27 cellular contexts compared by ENCODE assay signal in genomic region chr3:158700559-158700958, GRCh38. TPM values are rescaled to one million over a fixed set of nuclear protein-coding genes. Genes with fewer than 3 reads are reported as not detected.
DNase-seq lines count a peak whose midpoint lies in the region; ATAC-seq lines count a peak whose summit lies in the region.
"Had no signal": no experiment of that assay in that cellular context is flagged by ENCODE, and none has a peak within 500 bp of the region (broad histone marks: within the 10 kb centered on the region; RNA-seq: fewer than 3 reads in every experiment).

No MANE protein-coding gene starts in this region.

- peaks cover 40% of the 10 kb centered on the region for H3K4me1 ChIP-seq in ACC112 (ENCODE audit: control insufficient read depth, insufficient read depth, low read length, unreplicated experiment)
- no peaks in the 10 kb centered on the region for H3K4me1 ChIP-seq in effector memory CD4-positive, alpha-beta T cell (ENCODE audit: control insufficient read depth, insufficient read depth, low read length, poor library complexity, severe bottlenecking)
- H3K4me1 ChIP-seq: body of pancreas had no signal

- H3K4me3 Mint-ChIP-seq in activated T-helper 17 cell treated with anti-CD3 and anti-CD28 coated beads, Interleukin-2, amount 50 U/mL, for 72 hours = no peak overlapping the region
- H3K4me3 Mint-ChIP-seq: activated CD4-positive, alpha-beta T cell treated with anti-CD3 and anti-CD28 coated beads, Interleukin-2, amount 10 ng/mL, durations not matched to agents 7 days and 5 days; activated naive CD8-positive, alpha-beta T cell treated with anti-CD3 and anti-CD28 coated beads, Interleukin-2, amount 10 ng/mL, durations not matched to agents 7 days and 5 days; CD14-positive monocyte; endodermal cell; natural killer cell had no signal

- H3K4me3 ChIP-seq in ACC112 (ENCODE audit: low read depth, low read length) = no peak overlapping the region
- H3K4me3 ChIP-seq in effector memory CD4-positive, alpha-beta T cell (ENCODE audit: insufficient read depth, low read depth, low read length, poor library complexity, severe bottlenecking) = no peak overlapping the region
- H3K4me3 ChIP-seq: body of pancreas, ovary had no signal

- no peaks in the 10 kb centered on the region for H3K9me3 Mint-ChIP-seq in activated T-helper 17 cell treated with anti-CD3 and anti-CD28 coated beads, Interleukin-2, amount 50 U/mL, for 72 hours
- H3K9me3 Mint-ChIP-seq: activated CD4-positive, alpha-beta T cell treated with anti-CD3 and anti-CD28 coated beads, Interleukin-2, amount 10 ng/mL, durations not matched to agents 7 days and 5 days; activated naive CD8-positive, alpha-beta T cell treated with anti-CD3 and anti-CD28 coated beads, Interleukin-2, amount 10 ng/mL, durations not matched to agents 7 days and 5 days; activated T-helper 2 cell treated with anti-CD3 and anti-CD28 coated beads, Interferon-gamma antibody, Interleukin-2, Interleukin-4, amounts not matched to agents 10 μg/mL and 5 μg/mL and 100 μg/mL, durations not matched to agents 14 hours and 24 hours and 36 hours; CD14-positive monocyte; endodermal cell; natural killer cell had no signal

- H3K36me3 Mint-ChIP-seq in activated T-helper 17 cell treated with anti-CD3 and anti-CD28 coated beads, Interleukin-2, amount 50 U/mL, for 72 hours (ENCODE audit: low read depth) = peaks cover 58% of the 10 kb centered on the region
- H3K36me3 Mint-ChIP-seq: natural killer cell had no signal

- no peaks in the 10 kb centered on the region for H3K27me3 Mint-ChIP-seq in activated T-helper 17 cell treated with anti-CD3 and anti-CD28 coated beads, Interleukin-2, amount 50 U/mL, for 72 hours
- H3K27me3 Mint-ChIP-seq: activated CD4-positive, alpha-beta T cell treated with anti-CD3 and anti-CD28 coated beads, Interleukin-2, amount 10 ng/mL, durations not matched to agents 7 days and 5 days; activated naive CD8-positive, alpha-beta T cell treated with anti-CD3 and anti-CD28 coated beads, Interleukin-2, amount 10 ng/mL, durations not matched to agents 7 days and 5 days had no signal

- no peaks in the 10 kb centered on the region for H3K27me3 ChIP-seq in ACC112 (ENCODE audit: insufficient read depth, low read length)
- H3K27me3 ChIP-seq in effector memory CD4-positive, alpha-beta T cell (replicated peaks; ENCODE audit: control insufficient read depth, insufficient read depth, low read length, poor library complexity, severe bottlenecking) = no peaks in the 10 kb centered on the region
- H3K27me3 ChIP-seq: body of pancreas, ovary had no signal

- peak overlapping the region; percentile 58 for H3K27ac Mint-ChIP-seq in activated T-helper 17 cell treated with anti-CD3 and anti-CD28 coated beads, Interleukin-2, amount 50 U/mL, for 72 hours
- H3K27ac Mint-ChIP-seq: activated CD4-positive, alpha-beta T cell treated with anti-CD3 and anti-CD28 coated beads, Interleukin-2, amount 10 ng/mL, durations not matched to agents 7 days and 5 days; activated naive CD8-positive, alpha-beta T cell treated with anti-CD3 and anti-CD28 coated beads, Interleukin-2, amount 10 ng/mL, durations not matched to agents 7 days and 5 days; activated T-helper 2 cell treated with anti-CD3 and anti-CD28 coated beads, Interferon-gamma antibody, Interleukin-2, Interleukin-4, amounts not matched to agents 10 μg/mL and 5 μg/mL and 100 μg/mL, durations not matched to agents 14 hours and 24 hours and 36 hours; CD14-positive monocyte; endodermal cell; natural killer cell had no signal

- ATAC-seq in activated T-helper 17 cell treated with anti-CD3 and anti-CD28 coated beads, Interleukin-2, amount 50 U/mL, for 72 hours (replicated peaks) = no peak
- ATAC-seq in GM18870 (IDR thresholded peaks at IDR 0.05; ENCODE audit: unreplicated experiment) = no peak
- ATAC-seq: body of pancreas, natural killer cell had no signal

- no peaks in the 10 kb centered on the region for H3K4me1 Mint-ChIP-seq in activated T-helper 17 cell treated with anti-CD3 and anti-CD28 coated beads, Interleukin-2, amount 50 U/mL, for 72 hours
- H3K4me1 Mint-ChIP-seq: CD14-positive monocyte, endodermal cell had no signal

- peaks cover 7% of the 10 kb centered on the region for H3K79me2 ChIP-seq in ACC112 (ENCODE audit: control insufficient read depth, insufficient read depth, low read length, unreplicated experiment)

- H2AFZ ChIP-seq in ACC112 (ENCODE audit: low read length, unreplicated experiment) = no peak overlapping the region

- H3K36me3 ChIP-seq in ACC112 (ENCODE audit: insufficient read depth, low read length) = 0 out of 2 replicates have a peak, but pooled peaks cover 4% of the 10 kb centered on the region
- H3K36me3 ChIP-seq in effector memory CD4-positive, alpha-beta T cell (ENCODE audit: control insufficient read depth, insufficient read depth, low read length) = peaks cover 4% of the 10 kb centered on the region
- H3K36me3 ChIP-seq: ovary had no signal

- H3K9me3 ChIP-seq in effector memory CD4-positive, alpha-beta T cell (ENCODE audit: control insufficient read depth, low read length) = no peaks in the 10 kb centered on the region
- H3K9me3 ChIP-seq: body of pancreas, ovary had no signal

- DNase-seq in NCI-H2196 (lab: John Stamatoyannopoulos, UW; ENCODE audit: unreplicated experiment) (peak; percentile 43), glomerular endothelial cell (ENCODE audit: extremely low read depth, low read depth, low spot score) (peak; percentile 55), A172 (ENCODE audit: low spot score) (no peak)
- DNase-seq in effector memory CD4-positive, alpha-beta T cell = no peak
- DNase-seq in activated naive CD4-positive, alpha-beta T cell (lab: John Stamatoyannopoulos, UW) = no peak
- DNase-seq: activated CD4-positive, alpha-beta T cell treated with anti-CD3 and anti-CD28 coated beads, Interleukin-2, amount 10 ng/mL, durations not matched to agents 7 days and 5 days; activated naive CD8-positive, alpha-beta T cell treated with anti-CD3 and anti-CD28 coated beads, Interleukin-2, amount 10 ng/mL, durations not matched to agents 7 days and 5 days; body of pancreas; endodermal cell; glutamatergic neuron; kidney glomerular epithelial cell; midbrain; natural killer cell; NCI-H187; NCI-H2227 treated with DMSO at 0.1 percent for 48 hours; ovary; SHP77 treated with DMSO at 0.1 percent for 48 hours; stimulated activated CD4-positive, alpha-beta T cell treated with anti-CD3 and anti-CD28 coated beads, Interleukin-15, amount 100 ng/mL, for 24 hours; T-helper 1 cell; trophoblast cell had no signal

- H3K27ac ChIP-seq in ACC112 (ENCODE audit: low read depth, low read length) = peak overlapping the region; percentile 72
- H3K27ac ChIP-seq in effector memory CD4-positive, alpha-beta T cell (ENCODE audit: insufficient read depth, low read length, poor library complexity, severe bottlenecking) = no peak overlapping the region
- H3K27ac ChIP-seq: body of pancreas, VCaP had no signal

RNA-seq across cellular contexts. Expression of gene LXN, which starts 28.1 kb away (rescaled TPM):
- total RNA-seq in activated T-helper 17 cell treated with anti-CD3 and anti-CD28 coated beads, Interleukin-2, amount 50 U/mL, for 72 hours = 10 to 100 TPM; 11.9 to 14.9 TPM
- total RNA-seq in glomerular endothelial cell = 87.9 and 121 TPM in 2 replicates
- total RNA-seq in A172 (2014; rRNA removed; shearing (Covaris generic)) = not detected in 2 replicates

RNA-seq across cellular contexts. Expression of gene RARRES1, which starts 31.7 kb away (rescaled TPM):
- total RNA-seq in activated T-helper 17 cell treated with anti-CD3 and anti-CD28 coated beads, Interleukin-2, amount 50 U/mL, for 72 hours = not detected
- 1.3 and 4.8 TPM in 2 replicates for total RNA-seq in glomerular endothelial cell
- not detected in 2 replicates for total RNA-seq in A172 (2014; rRNA removed; shearing (Covaris generic))
- total RNA-seq: activated CD4-positive, alpha-beta T cell treated with anti-CD3 and anti-CD28 coated beads, Interleukin-2, amount 10 ng/mL, durations not matched to agents 7 days and 5 days; activated naive CD8-positive, alpha-beta T cell treated with anti-CD3 and anti-CD28 coated beads, Interleukin-2, amount 10 ng/mL, durations not matched to agents 7 days and 5 days; H4; natural killer cell had no signal

RNA-seq across cellular contexts. Expression of gene GFM1, which starts 56.2 kb away (rescaled TPM):
- total RNA-seq in activated T-helper 17 cell treated with anti-CD3 and anti-CD28 coated beads, Interleukin-2, amount 50 U/mL, for 72 hours = 10 to 100 TPM; 40.6 to 69.1 TPM
- total RNA-seq in glomerular endothelial cell = 50.4 and 82.1 TPM in 2 replicates
- 58.2 and 107 TPM in 2 replicates for total RNA-seq in A172 (2014; rRNA removed; shearing (Covaris generic))

Comparison
In these comparisons a context has a peak if more than half of its experiments do, and no peak if none do; other contexts are left out.
1. DNase-seq: peak in NCI-H2196 (single experiment) and glomerular endothelial cell (single experiment); none in effector memory CD4-positive, alpha-beta T cell (0 of 3), A172 (single experiment) and activated naive CD4-positive, alpha-beta T cell (0 of 4).
2. RNA of gene LXN, which starts 28.1 kb away (total RNA-seq): 87.9 to 121 TPM in glomerular endothelial cell and 11.9 to 14.9 TPM in activated T-helper 17 cell treated with anti-CD3 and anti-CD28 coated beads, Interleukin-2, amount 50 U/mL, for 72 hours; not detected in A172; every median in the first group is over 10 times any median in the second.